Comparison of ENCODE assay signal across 9 cellular contexts in the genomic region with DNA sequence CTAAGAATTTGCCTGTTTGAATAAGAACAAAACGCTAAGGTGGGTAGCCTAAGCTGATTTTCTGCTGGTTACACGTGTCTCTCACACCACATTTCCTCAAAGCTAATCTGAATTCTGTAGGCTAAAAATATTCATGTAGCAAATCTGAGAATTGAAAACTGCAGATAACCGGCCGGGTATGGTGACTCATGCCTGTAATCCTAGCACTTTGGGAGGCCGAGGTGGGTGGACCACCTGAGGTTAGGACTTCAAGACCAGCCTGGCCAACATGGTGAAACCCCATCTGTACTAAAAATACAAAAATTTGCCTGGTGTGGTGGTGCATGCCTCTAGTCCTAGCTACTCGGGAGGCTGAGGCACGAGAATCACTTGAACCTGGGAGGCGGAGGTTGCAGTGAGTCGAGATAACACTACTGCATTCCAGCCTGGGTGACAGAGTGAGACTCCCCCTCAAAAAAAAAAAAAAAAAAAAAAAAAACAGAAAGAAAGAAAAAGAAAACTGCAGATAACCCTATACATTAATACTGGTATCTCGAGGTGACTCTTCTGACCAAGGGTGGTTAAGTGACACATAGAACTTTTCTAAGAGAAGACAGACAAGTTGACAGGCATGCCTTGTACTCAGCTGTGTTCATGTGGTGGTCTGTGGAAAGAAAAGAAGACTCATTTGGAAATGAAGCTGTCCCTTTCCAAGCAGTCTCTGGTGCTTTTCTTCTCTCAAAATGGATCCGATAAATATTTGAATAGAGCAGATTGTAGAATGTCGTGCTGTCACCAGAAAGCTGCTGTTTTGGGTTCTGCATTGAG. TPM values are rescaled to one million over a fixed set of nuclear protein-coding genes. Genes with fewer than 3 reads are reported as not detected.
DNase-seq lines count a peak whose midpoint lies in the region; ATAC-seq and TF ChIP-seq lines count a peak whose summit lies in the region.
"Had no signal": no experiment of that assay in that cellular context is flagged by ENCODE, and none has a peak within 500 bp of the region (broad histone marks: within the 10 kb centered on the region; RNA-seq: fewer than 3 reads in every experiment).

No MANE protein-coding gene starts in this region.

- 83% methylated on average over 12 of the region's 12 CpGs for WGBS in hepatocyte (ENCODE audit: low lambda C conversion rate, missing lambda C conversion rate)

- H3K79me2 ChIP-seq in MM.1S (ENCODE audit: low read length) (no peaks in the 10 kb centered on the region), hepatocyte (no peaks in the 10 kb centered on the region)

- peak overlapping the region; percentile 49 for H3K4me2 ChIP-seq in MM.1S (ENCODE audit: low read depth, low read length)
- no peak overlapping the region for H3K4me2 ChIP-seq in hepatocyte
- H3K4me2 ChIP-seq: SK-N-SH had no signal

- H3K27me3 ChIP-seq in MM.1S (replicated peaks; ENCODE audit: insufficient read depth, low read length) (no peaks in the 10 kb centered on the region), hepatocyte (no peaks in the 10 kb centered on the region), WERI-Rb-1 (ENCODE audit: insufficient read depth, low read depth, severe bottlenecking) (no peaks in the 10 kb centered on the region)

- H3K27ac ChIP-seq in MM.1S (ENCODE audit: low read length) = peak overlapping the region; percentile 76; the same call in 1 of the 2 replicates
- H3K27ac ChIP-seq in hepatocyte = peak overlapping the region; percentile 32
- no peak overlapping the region for H3K27ac ChIP-seq in WERI-Rb-1

- H3F3A ChIP-seq in MM.1S (ENCODE audit: insufficient read depth, low read length) = peaks cover 7% of the 10 kb centered on the region

- H3K4me1 ChIP-seq in MM.1S (ENCODE audit: low read length) (peaks cover 30% of the 10 kb centered on the region), hepatocyte (ENCODE audit: insufficient read depth) (peaks cover 10% of the 10 kb centered on the region)

- no peak for TF ChIP-seq CTCF in MM.1S (IDR thresholded peaks at IDR 0.05; ENCODE audit: low read length)
- no peak for TF ChIP-seq CTCF in hepatocyte (IDR thresholded peaks at IDR 0.05; ENCODE audit: poor library complexity)
- TF ChIP-seq CTCF in WERI-Rb-1 (IDR thresholded peaks at IDR 0.05; ENCODE audit: low read depth, low read length) = no peak

- peak overlapping the region; percentile 22; the same call in 1 of the 2 replicates for H3K9ac ChIP-seq in MM.1S (ENCODE audit: low read length)
- H3K9ac ChIP-seq: SK-N-SH had no signal

- DNase-seq in Daoy (ENCODE audit: low read depth) (peak; percentile 30), MM.1S (peak; percentile 70), hepatocyte (ENCODE audit: low spot score) (no peak), SIG-M5 treated with dmso at 0.1 percent for 504 hours (lab: John Stamatoyannopoulos, UW; ENCODE audit: unreplicated experiment) (no peak), germinal center (ENCODE audit: low spot score) (no peak), WERI-Rb-1 (no peak), NCI-H187 (lab: John Stamatoyannopoulos, UW) (no peak)
- DNase-seq: SK-N-SH had no signal

- no peaks in the 10 kb centered on the region for H4K20me1 ChIP-seq in MM.1S (ENCODE audit: insufficient read depth, low read length)
- no peaks in the 10 kb centered on the region for H4K20me1 ChIP-seq in hepatocyte (ENCODE audit: insufficient read depth, poor library complexity, severe bottlenecking)

- no peak overlapping the region for H3K4me3 ChIP-seq in MM.1S (ENCODE audit: low read length)
- H3K4me3 ChIP-seq in hepatocyte = no peak overlapping the region
- H3K4me3 ChIP-seq in WERI-Rb-1 (ENCODE audit: low read depth, low read length) = no peak overlapping the region

- H2AFZ ChIP-seq in MM.1S (ENCODE audit: low read length) (peak overlapping the region; percentile 33), hepatocyte (no peak overlapping the region)

- peak; percentile 54 for ATAC-seq in GM21381 (IDR thresholded peaks at IDR 0.05; ENCODE audit: unreplicated experiment)

- no peaks in the 10 kb centered on the region for H3K9me2 ChIP-seq in MM.1S (replicated peaks; ENCODE audit: insufficient read depth, low read length)
- no peaks in the 10 kb centered on the region for H3K9me2 ChIP-seq in hepatocyte (replicated peaks; ENCODE audit: insufficient read depth)
- H3K9me2 ChIP-seq: SK-N-SH had no signal

- no peaks in the 10 kb centered on the region; the same call in 1 of the 2 replicates for H3K36me3 ChIP-seq in MM.1S (replicated peaks; ENCODE audit: insufficient read depth, low read length)
- H3K36me3 ChIP-seq in hepatocyte (replicated peaks; ENCODE audit: insufficient read depth, low read depth) = no peaks in the 10 kb centered on the region
- peaks cover 14% of the 10 kb centered on the region for H3K36me3 ChIP-seq in WERI-Rb-1

- H3K9me3 ChIP-seq in MM.1S (replicated peaks; ENCODE audit: insufficient read depth, low read length) (no peaks in the 10 kb centered on the region), hepatocyte (ENCODE audit: low read depth) (no peaks in the 10 kb centered on the region), WERI-Rb-1 (ENCODE audit: severe bottlenecking) (no peaks in the 10 kb centered on the region)
- H3K9me3 ChIP-seq: SK-N-SH had no signal

RNA-seq across cellular contexts. Expression of a gene that starts 24.7 kb away (rescaled TPM):
- total RNA-seq in Daoy (2014; rRNA removed; shearing (Covaris generic)) = 26.1 and 39.9 TPM in 2 replicates
- 59.6 and 82.0 TPM in 2 replicates for total RNA-seq in hepatocyte
- 95.6 and 126 TPM in 2 replicates for polyA plus RNA-seq in hepatocyte

RNA-seq across cellular contexts. Expression of a gene that starts 55.9 kb away (rescaled TPM):
- total RNA-seq in Daoy (2014; rRNA removed; shearing (Covaris generic)) = 13.8 and 13.9 TPM in 2 replicates
- 31.2 and 32.0 TPM in 2 replicates for total RNA-seq in hepatocyte
- polyA plus RNA-seq in hepatocyte = 9.1 and 11.7 TPM in 2 replicates

Comparison
In these comparisons a context has a peak if more than half of its experiments do, and no peak if none do; other contexts are left out.
1. DNase-seq: peak in Daoy (single experiment) and MM.1S (single experiment); none in hepatocyte (single experiment), SIG-M5 treated with dmso at 0.1 percent for 504 hours (single experiment), germinal center (single experiment), WERI-Rb-1 (single experiment) and NCI-H187 (0 of 2).